In the genomic region with DNA sequence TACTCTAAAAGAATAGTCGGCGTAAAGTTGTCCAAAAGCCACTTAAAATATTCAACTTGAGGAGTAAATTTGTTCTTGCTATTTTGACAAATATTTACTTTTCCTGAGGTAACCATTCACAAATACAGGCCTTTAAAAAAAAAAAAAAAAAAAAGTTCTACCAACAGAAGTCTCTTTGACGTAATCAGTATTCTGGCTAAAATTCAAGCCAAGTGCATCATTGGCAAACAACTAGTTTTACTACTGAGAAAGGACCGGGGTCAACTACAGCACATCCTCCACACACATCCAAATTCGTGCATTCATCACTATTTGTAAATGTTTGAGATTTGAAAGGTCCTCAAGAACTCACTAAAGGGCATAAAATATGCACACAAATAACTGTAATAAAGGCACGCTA, we compare ENCODE assay signal across 2 cellular contexts.
TF ChIP-seq lines count a peak whose summit lies in the region.

No MANE protein-coding gene starts in this region.

TF ChIP-seq in SK-N-SH, 30 proteins besides CTCF, POLR2A, EP300 and RAD21 (continued from another document):
- TF ChIP-seq EZH2phosphoT487 (IDR thresholded peaks at IDR 0.05; ENCODE audit: borderline replicate concordance, low read depth) (no peak), TEAD4 (IDR thresholded peaks at IDR 0.05; ENCODE audit: borderline replicate concordance, insufficient read depth) (no peak), RXRA (IDR thresholded peaks at IDR 0.05; ENCODE audit: borderline replicate concordance, low read depth) (no peak), MXI1 (IDR thresholded peaks at IDR 0.05; ENCODE audit: low read depth, low read length) (no peak)
- TF ChIP-seq, protein P1, sequence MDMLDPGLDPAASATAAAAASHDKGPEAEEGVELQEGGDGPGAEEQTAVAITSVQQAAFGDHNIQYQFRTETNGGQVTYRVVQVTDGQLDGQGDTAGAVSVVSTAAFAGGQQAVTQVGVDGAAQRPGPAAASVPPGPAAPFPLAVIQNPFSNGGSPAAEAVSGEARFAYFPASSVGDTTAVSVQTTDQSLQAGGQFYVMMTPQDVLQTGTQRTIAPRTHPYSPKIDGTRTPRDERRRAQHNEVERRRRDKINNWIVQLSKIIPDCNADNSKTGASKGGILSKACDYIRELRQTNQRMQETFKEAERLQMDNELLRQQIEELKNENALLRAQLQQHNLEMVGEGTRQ (IDR thresholded peaks at IDR 0.05; ENCODE audit: borderline replicate concordance, low read depth, low read length), result no peak
- TF ChIP-seq, protein P2, sequence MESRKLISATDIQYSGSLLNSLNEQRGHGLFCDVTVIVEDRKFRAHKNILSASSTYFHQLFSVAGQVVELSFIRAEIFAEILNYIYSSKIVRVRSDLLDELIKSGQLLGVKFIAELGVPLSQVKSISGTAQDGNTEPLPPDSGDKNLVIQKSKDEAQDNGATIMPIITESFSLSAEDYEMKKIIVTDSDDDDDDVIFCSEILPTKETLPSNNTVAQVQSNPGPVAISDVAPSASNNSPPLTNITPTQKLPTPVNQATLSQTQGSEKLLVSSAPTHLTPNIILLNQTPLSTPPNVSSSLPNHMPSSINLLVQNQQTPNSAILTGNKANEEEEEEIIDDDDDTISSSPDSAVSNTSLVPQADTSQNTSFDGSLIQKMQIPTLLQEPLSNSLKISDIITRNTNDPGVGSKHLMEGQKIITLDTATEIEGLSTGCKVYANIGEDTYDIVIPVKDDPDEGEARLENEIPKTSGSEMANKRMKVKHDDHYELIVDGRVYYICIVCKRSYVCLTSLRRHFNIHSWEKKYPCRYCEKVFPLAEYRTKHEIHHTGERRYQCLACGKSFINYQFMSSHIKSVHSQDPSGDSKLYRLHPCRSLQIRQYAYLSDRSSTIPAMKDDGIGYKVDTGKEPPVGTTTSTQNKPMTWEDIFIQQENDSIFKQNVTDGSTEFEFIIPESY (IDR thresholded peaks at IDR 0.05; ENCODE audit: borderline replicate concordance, low read depth), result no peak
- TF ChIP-seq, protein P3, sequence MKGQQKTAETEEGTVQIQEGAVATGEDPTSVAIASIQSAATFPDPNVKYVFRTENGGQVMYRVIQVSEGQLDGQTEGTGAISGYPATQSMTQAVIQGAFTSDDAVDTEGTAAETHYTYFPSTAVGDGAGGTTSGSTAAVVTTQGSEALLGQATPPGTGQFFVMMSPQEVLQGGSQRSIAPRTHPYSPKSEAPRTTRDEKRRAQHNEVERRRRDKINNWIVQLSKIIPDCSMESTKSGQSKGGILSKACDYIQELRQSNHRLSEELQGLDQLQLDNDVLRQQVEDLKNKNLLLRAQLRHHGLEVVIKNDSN (IDR thresholded peaks at IDR 0.05; ENCODE audit: borderline replicate concordance, low read depth), result no peak

TF ChIP-seq in SK-N-SH treated with all-trans-retinoic acid at 6 μM for 48 hours, 23 proteins besides CTCF, POLR2A, EP300 and RAD21 (continued from another document):
- TF ChIP-seq, protein P4, sequence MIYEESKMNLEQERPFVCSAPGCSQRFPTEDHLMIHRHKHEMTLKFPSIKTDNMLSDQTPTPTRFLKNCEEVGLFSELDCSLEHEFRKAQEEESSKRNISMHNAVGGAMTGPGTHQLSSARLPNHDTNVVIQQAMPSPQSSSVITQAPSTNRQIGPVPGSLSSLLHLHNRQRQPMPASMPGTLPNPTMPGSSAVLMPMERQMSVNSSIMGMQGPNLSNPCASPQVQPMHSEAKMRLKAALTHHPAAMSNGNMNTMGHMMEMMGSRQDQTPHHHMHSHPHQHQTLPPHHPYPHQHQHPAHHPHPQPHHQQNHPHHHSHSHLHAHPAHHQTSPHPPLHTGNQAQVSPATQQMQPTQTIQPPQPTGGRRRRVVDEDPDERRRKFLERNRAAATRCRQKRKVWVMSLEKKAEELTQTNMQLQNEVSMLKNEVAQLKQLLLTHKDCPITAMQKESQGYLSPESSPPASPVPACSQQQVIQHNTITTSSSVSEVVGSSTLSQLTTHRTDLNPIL (CRISPR knock-in tag; IDR thresholded peaks at IDR 0.05; ENCODE audit: low read depth), result no peak
- TF ChIP-seq ISL1 (CRISPR knock-in tag; IDR thresholded peaks at IDR 0.05) (no peak), ZNF8 (CRISPR knock-in tag; IDR thresholded peaks at IDR 0.05) (no peak), ZFP30 (CRISPR knock-in tag; IDR thresholded peaks at IDR 0.05) (no peak), ZFP3 (CRISPR knock-in tag; IDR thresholded peaks at IDR 0.05) (no peak), GLIS3 (CRISPR knock-in tag; IDR thresholded peaks at IDR 0.05) (no peak), ARNTL (CRISPR knock-in tag; IDR thresholded peaks at IDR 0.05; ENCODE audit: borderline replicate concordance, low read depth) (no peak), BACH2 (CRISPR knock-in tag; IDR thresholded peaks at IDR 0.05; ENCODE audit: borderline replicate concordance) (no peak), TCF4 (CRISPR knock-in tag; IDR thresholded peaks at IDR 0.05; ENCODE audit: borderline replicate concordance) (no peak), PPARA (CRISPR knock-in tag; IDR thresholded peaks at IDR 0.05; ENCODE audit: borderline replicate concordance) (no peak), RARB (CRISPR knock-in tag; IDR thresholded peaks at IDR 0.05) (no peak), CSDC2 (CRISPR knock-in tag; IDR thresholded peaks at IDR 0.05) (no peak), OSR1 (CRISPR knock-in tag; IDR thresholded peaks at IDR 0.05) (no peak)
- TF ChIP-seq, protein P5, sequence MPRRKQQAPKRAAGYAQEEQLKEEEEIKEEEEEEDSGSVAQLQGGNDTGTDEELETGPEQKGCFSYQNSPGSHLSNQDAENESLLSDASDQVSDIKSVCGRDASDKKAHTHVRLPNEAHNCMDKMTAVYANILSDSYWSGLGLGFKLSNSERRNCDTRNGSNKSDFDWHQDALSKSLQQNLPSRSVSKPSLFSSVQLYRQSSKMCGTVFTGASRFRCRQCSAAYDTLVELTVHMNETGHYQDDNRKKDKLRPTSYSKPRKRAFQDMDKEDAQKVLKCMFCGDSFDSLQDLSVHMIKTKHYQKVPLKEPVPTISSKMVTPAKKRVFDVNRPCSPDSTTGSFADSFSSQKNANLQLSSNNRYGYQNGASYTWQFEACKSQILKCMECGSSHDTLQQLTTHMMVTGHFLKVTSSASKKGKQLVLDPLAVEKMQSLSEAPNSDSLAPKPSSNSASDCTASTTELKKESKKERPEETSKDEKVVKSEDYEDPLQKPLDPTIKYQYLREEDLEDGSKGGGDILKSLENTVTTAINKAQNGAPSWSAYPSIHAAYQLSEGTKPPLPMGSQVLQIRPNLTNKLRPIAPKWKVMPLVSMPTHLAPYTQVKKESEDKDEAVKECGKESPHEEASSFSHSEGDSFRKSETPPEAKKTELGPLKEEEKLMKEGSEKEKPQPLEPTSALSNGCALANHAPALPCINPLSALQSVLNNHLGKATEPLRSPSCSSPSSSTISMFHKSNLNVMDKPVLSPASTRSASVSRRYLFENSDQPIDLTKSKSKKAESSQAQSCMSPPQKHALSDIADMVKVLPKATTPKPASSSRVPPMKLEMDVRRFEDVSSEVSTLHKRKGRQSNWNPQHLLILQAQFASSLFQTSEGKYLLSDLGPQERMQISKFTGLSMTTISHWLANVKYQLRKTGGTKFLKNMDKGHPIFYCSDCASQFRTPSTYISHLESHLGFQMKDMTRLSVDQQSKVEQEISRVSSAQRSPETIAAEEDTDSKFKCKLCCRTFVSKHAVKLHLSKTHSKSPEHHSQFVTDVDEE (CRISPR knock-in tag; IDR thresholded peaks at IDR 0.05), result no peak
- TF ChIP-seq, protein P6, sequence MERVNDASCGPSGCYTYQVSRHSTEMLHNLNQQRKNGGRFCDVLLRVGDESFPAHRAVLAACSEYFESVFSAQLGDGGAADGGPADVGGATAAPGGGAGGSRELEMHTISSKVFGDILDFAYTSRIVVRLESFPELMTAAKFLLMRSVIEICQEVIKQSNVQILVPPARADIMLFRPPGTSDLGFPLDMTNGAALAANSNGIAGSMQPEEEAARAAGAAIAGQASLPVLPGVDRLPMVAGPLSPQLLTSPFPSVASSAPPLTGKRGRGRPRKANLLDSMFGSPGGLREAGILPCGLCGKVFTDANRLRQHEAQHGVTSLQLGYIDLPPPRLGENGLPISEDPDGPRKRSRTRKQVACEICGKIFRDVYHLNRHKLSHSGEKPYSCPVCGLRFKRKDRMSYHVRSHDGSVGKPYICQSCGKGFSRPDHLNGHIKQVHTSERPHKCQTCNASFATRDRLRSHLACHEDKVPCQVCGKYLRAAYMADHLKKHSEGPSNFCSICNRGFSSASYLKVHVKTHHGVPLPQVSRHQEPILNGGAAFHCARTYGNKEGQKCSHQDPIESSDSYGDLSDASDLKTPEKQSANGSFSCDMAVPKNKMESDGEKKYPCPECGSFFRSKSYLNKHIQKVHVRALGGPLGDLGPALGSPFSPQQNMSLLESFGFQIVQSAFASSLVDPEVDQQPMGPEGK (CRISPR knock-in tag; IDR thresholded peaks at IDR 0.05; ENCODE audit: borderline replicate concordance), result no peak
- TF ChIP-seq, protein P7, sequence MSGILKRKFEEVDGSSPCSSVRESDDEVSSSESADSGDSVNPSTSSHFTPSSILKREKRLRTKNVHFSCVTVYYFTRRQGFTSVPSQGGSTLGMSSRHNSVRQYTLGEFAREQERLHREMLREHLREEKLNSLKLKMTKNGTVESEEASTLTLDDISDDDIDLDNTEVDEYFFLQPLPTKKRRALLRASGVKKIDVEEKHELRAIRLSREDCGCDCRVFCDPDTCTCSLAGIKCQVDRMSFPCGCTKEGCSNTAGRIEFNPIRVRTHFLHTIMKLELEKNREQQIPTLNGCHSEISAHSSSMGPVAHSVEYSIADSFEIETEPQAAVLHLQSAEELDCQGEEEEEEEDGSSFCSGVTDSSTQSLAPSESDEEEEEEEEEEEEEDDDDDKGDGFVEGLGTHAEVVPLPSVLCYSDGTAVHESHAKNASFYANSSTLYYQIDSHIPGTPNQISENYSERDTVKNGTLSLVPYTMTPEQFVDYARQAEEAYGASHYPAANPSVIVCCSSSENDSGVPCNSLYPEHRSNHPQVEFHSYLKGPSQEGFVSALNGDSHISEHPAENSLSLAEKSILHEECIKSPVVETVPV (CRISPR knock-in tag; IDR thresholded peaks at IDR 0.05), result no peak
- TF ChIP-seq, protein P8, sequence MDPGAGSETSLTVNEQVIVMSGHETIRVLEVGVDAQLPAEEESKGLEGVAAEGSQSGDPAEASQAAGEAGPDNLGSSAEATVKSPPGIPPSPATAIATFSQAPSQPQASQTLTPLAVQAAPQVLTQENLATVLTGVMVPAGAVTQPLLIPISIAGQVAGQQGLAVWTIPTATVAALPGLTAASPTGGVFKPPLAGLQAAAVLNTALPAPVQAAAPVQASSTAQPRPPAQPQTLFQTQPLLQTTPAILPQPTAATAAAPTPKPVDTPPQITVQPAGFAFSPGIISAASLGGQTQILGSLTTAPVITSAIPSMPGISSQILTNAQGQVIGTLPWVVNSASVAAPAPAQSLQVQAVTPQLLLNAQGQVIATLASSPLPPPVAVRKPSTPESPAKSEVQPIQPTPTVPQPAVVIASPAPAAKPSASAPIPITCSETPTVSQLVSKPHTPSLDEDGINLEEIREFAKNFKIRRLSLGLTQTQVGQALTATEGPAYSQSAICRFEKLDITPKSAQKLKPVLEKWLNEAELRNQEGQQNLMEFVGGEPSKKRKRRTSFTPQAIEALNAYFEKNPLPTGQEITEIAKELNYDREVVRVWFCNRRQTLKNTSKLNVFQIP (CRISPR knock-in tag; IDR thresholded peaks at IDR 0.05; ENCODE audit: borderline replicate concordance, low read depth), result no peak
